ENCODE assay signal across 17 cellular contexts in genomic region chr17:371583-371982, GRCh38.
"Had no signal": no experiment of that assay in that cellular context is flagged by ENCODE, and none has a peak within 500 bp of the region (broad histone marks: within the 10 kb centered on the region; RNA-seq: fewer than 3 reads in every experiment).

No MANE protein-coding gene starts in this region.

- H3K9me3 ChIP-seq: colonic mucosa, lower lobe of right lung, mucosa of descending colon had no signal

- H3K4me1 ChIP-seq: colonic mucosa, foreskin keratinocyte, gastroesophageal sphincter, heart right ventricle, left lung, lower lobe of right lung had no signal

- H3K36me3 ChIP-seq: colonic mucosa, esophagus muscularis mucosa, gastroesophageal sphincter, heart right ventricle, left lung, lower lobe of right lung had no signal

- H3K27ac ChIP-seq: colonic mucosa, esophagus muscularis mucosa, foreskin keratinocyte, gastroesophageal sphincter, heart right ventricle, left lung, lower lobe of right lung had no signal

- DNase-seq: colonic mucosa; dermis blood vessel endothelial cell; dorsolateral prefrontal cortex; effector CD4-positive, alpha-beta T cell; effector memory CD4-positive, alpha-beta T cell; foreskin keratinocyte; heart right ventricle; hippocampal formation; left cardiac atrium; left lung; left ventricle myocardium superior; mesendoderm; naive B cell had no signal

- H3K27me3 ChIP-seq: colonic mucosa, left lung had no signal

- H3K4me3 ChIP-seq: colonic mucosa, dorsolateral prefrontal cortex, esophagus muscularis mucosa, gastroesophageal sphincter, heart right ventricle, left lung, lower lobe of right lung, mucosa of descending colon had no signal

- ATAC-seq: foreskin keratinocyte, gastroesophageal sphincter, heart right ventricle, left cardiac atrium, left lung, left ventricle myocardium superior, lower lobe of right lung had no signal

- H3K4me3 Mint-ChIP-seq: naive B cell had no signal
